1 cellular context compared by ENCODE assay signal in genomic region chr17:82648761-82649474, GRCh38.
TF ChIP-seq lines count a peak whose summit lies in the region.

No MANE protein-coding gene starts in this region.

TF ChIP-seq in HepG2, 621 proteins besides CTCF, POLR2A, EP300 and RAD21 (continued from another document):
- no peak for TF ChIP-seq ZNF710 (CRISPR knock-in tag; IDR thresholded peaks at IDR 0.05; ENCODE audit: borderline replicate concordance)
- no peak for TF ChIP-seq HMG20A (CRISPR knock-in tag; IDR thresholded peaks at IDR 0.05; ENCODE audit: borderline replicate concordance)
- TF ChIP-seq RNF219 (CRISPR knock-in tag; IDR thresholded peaks at IDR 0.05) = no peak
- peak; percentile 56; the same call in 1 of the 2 replicates for TF ChIP-seq ZNF281 (CRISPR knock-in tag; IDR thresholded peaks at IDR 0.05; ENCODE audit: borderline replicate concordance)
- no peak for TF ChIP-seq PPARG (CRISPR knock-in tag; conservative IDR thresholded peaks at IDR 0.05)
